Comparison of ENCODE assay signal across 19 cellular contexts in genomic region chr3:101801174-101801573, GRCh38.
"Had no signal": no experiment of that assay in that cellular context is flagged by ENCODE, and none has a peak within 500 bp of the region (broad histone marks: within the 10 kb centered on the region; RNA-seq: fewer than 3 reads in every experiment).

No MANE protein-coding gene starts in this region.

- H3K27ac Mint-ChIP-seq: activated naive CD4-positive, alpha-beta T cell treated with anti-CD3 and anti-CD28 coated beads, Interleukin-2, amount 10 ng/mL, durations not matched to agents 7 days and 5 days; activated T-helper 2 cell treated with anti-CD3 and anti-CD28 coated beads, Interferon-gamma antibody, Interleukin-2, Interleukin-4, amounts not matched to agents 10 μg/mL and 5 μg/mL and 100 μg/mL, durations not matched to agents 14 hours and 24 hours and 36 hours; natural killer cell treated with Interleukin-12 subunit alpha and Interleukin-12 subunit beta and Interleukin-15 and Interleukin-18, amount 100 ng/mL, for 72 hours; T-helper 1 cell treated with Interleukin-12 subunit alpha and Interleukin-12 subunit beta and Interleukin-4 antibody, amounts not matched to agents 30 μg/mL and 1 μg/mL, for 36 hours; type B pancreatic cell had no signal

- H3K9ac ChIP-seq: parathyroid adenoma had no signal

- DNase-seq: activated CD4-positive, alpha-beta T cell treated with anti-CD3 and anti-CD28 coated beads for 1 hour; activated CD4-positive, alpha-beta T cell treated with anti-CD3 and anti-CD28 coated beads, Interleukin-2, amount 50 U/mL, for 4 hours; activated naive CD4-positive, alpha-beta T cell treated with anti-CD3 and anti-CD28 coated beads, Interleukin-2, amount 10 ng/mL, durations not matched to agents 7 days and 5 days; activated T-cell treated with anti-CD3 and anti-CD28 coated beads for 4 hours; amniotic stem cell; hypothalamus; islet precursor cell; left colon; lower lobe of right lung; stimulated activated CD4-positive, alpha-beta T cell treated with anti-CD3 and anti-CD28 coated beads, Interleukin-4, amount 100 ng/mL, for 1 hour; testis had no signal

- H3K4me1 ChIP-seq: lower lobe of right lung, parathyroid adenoma, testis had no signal

- H3K27ac ChIP-seq: lower lobe of right lung, parathyroid adenoma, testis, VCaP had no signal

- H2AFZ ChIP-seq: parathyroid adenoma had no signal

- H3K4me2 ChIP-seq: smooth muscle cell had no signal

- H3K9me3 Mint-ChIP-seq: activated naive CD4-positive, alpha-beta T cell treated with anti-CD3 and anti-CD28 coated beads, Interleukin-2, amount 10 ng/mL, durations not matched to agents 7 days and 5 days; natural killer cell treated with Interleukin-12 subunit alpha and Interleukin-12 subunit beta and Interleukin-15 and Interleukin-18, amount 100 ng/mL, for 72 hours; T-helper 1 cell treated with Interleukin-12 subunit alpha and Interleukin-12 subunit beta and Interleukin-4 antibody, amounts not matched to agents 30 μg/mL and 1 μg/mL, for 36 hours; type B pancreatic cell had no signal

- H3K27me3 ChIP-seq: testis had no signal

- H3K9me3 ChIP-seq: lower lobe of right lung, testis had no signal

- H3K4me3 ChIP-seq: lower lobe of right lung, smooth muscle cell, testis had no signal

- H3K27me3 Mint-ChIP-seq: activated naive CD4-positive, alpha-beta T cell treated with anti-CD3 and anti-CD28 coated beads, Interleukin-2, amount 10 ng/mL, durations not matched to agents 7 days and 5 days; natural killer cell treated with Interleukin-12 subunit alpha and Interleukin-12 subunit beta and Interleukin-15 and Interleukin-18, amount 100 ng/mL, for 72 hours; type B pancreatic cell had no signal

- H3K4me3 Mint-ChIP-seq: activated naive CD4-positive, alpha-beta T cell treated with anti-CD3 and anti-CD28 coated beads, Interleukin-2, amount 10 ng/mL, durations not matched to agents 7 days and 5 days; natural killer cell treated with Interleukin-12 subunit alpha and Interleukin-12 subunit beta and Interleukin-15 and Interleukin-18, amount 100 ng/mL, for 72 hours; T-helper 1 cell treated with Interleukin-12 subunit alpha and Interleukin-12 subunit beta and Interleukin-4 antibody, amounts not matched to agents 30 μg/mL and 1 μg/mL, for 36 hours; type B pancreatic cell had no signal

- ATAC-seq: left colon; lower lobe of right lung; natural killer cell treated with Interleukin-12 subunit alpha and Interleukin-12 subunit beta and Interleukin-15 and Interleukin-18, amount 100 ng/mL, for 72 hours; sciatic nerve had no signal
